Comparison of ENCODE assay signal across 11 cellular contexts in genomic region chr22:41841085-41841712, GRCh38. TPM values are rescaled to one million over a fixed set of nuclear protein-coding genes. Genes with fewer than 3 reads are reported as not detected.
DNase-seq lines count a peak whose midpoint lies in the region; ATAC-seq and TF ChIP-seq lines count a peak whose summit lies in the region.
"Had no signal": no experiment of that assay in that cellular context is flagged by ENCODE, and none has a peak within 500 bp of the region (broad histone marks: within the 10 kb centered on the region; RNA-seq: fewer than 3 reads in every experiment).

No MANE protein-coding gene starts in this region.

- H3K9me3 Mint-ChIP-seq in progenitor cell of endocrine pancreas (ENCODE audit: low read depth) = no peaks in the 10 kb centered on the region

- peaks cover 70% of the 10 kb centered on the region for H3K4me1 ChIP-seq in DND-41 (ENCODE audit: insufficient read depth, low read length)
- H3K4me1 ChIP-seq in Peyer's patch = peaks cover 0 to 56% (median 7%) of the 10 kb centered on the region in 4 donors
- H3K4me1 ChIP-seq: SJSA1 had no signal

- peaks cover 85% of the 10 kb centered on the region for H3K36me3 ChIP-seq in DND-41 (ENCODE audit: insufficient read depth, low read length)
- peaks cover 0 to 10% (median 0%) of the 10 kb centered on the region in 3 donors for H3K36me3 ChIP-seq in Peyer's patch

- intact Hi-C loops in left ventricle myocardium superior (cut with micrococcal nuclease) = no loop called here

- peak overlapping the region; percentile 35; the same call in 1 of the 2 replicates for H3K4me2 ChIP-seq in DND-41 (ENCODE audit: insufficient read depth, low read length)

- TF ChIP-seq POLR2A in Peyer's patch (IDR thresholded peaks at IDR 0.05) = no peak

- H3K27ac Mint-ChIP-seq in progenitor cell of endocrine pancreas = peak overlapping the region; percentile 89

- DNase-seq in DND-41 (no peak), Peyer's patch (no peak), left ventricle myocardium superior (no peak), progenitor cell of endocrine pancreas (ENCODE audit: low spot score, unreplicated experiment) (no peak), NCI-H2081 (lab: John Stamatoyannopoulos, UW) (no peak), MV-4-11 (lab: John Stamatoyannopoulos, UW) (no peak), medulla oblongata (ENCODE audit: extremely low spot score) (no peak)
- DNase-seq: activated CD4-positive, alpha-beta T cell treated with anti-CD3 and anti-CD28 coated beads, Interleukin-2, amount 50 U/mL, for 1 hour; KG1 had no signal

- ATAC-seq in DND-41 (ENCODE audit: insufficient read depth, low read depth) = no peak
- ATAC-seq in left ventricle myocardium superior = peak; percentile 50
- no peak for ATAC-seq in HG02870 (IDR thresholded peaks at IDR 0.05; ENCODE audit: unreplicated experiment)

- peaks cover 97% of the 10 kb centered on the region for H3K79me2 ChIP-seq in DND-41 (ENCODE audit: insufficient read depth, low read length)

- no peak overlapping the region for H2AFZ ChIP-seq in DND-41 (ENCODE audit: low read depth, low read length)

- TF ChIP-seq CTCF in DND-41 (IDR thresholded peaks at IDR 0.05; ENCODE audit: borderline replicate concordance, extremely low read depth, low read length, poor library complexity, severe bottlenecking) = no peak
- no peak for TF ChIP-seq CTCF in Peyer's patch (IDR thresholded peaks at IDR 0.05)
- TF ChIP-seq CTCF in progenitor cell of endocrine pancreas (IDR thresholded peaks at IDR 0.05; ENCODE audit: unreplicated experiment) = no peak

- H3K36me3 Mint-ChIP-seq in progenitor cell of endocrine pancreas (ENCODE audit: insufficient read depth) = peaks cover 22% of the 10 kb centered on the region

- peaks cover 87% of the 10 kb centered on the region for H4K20me1 ChIP-seq in DND-41 (ENCODE audit: insufficient read depth, low read length)

- H3K4me3 Mint-ChIP-seq in progenitor cell of endocrine pancreas (ENCODE audit: low read depth) = no peak overlapping the region

- peaks cover 53% of the 10 kb centered on the region for H3K4me1 Mint-ChIP-seq in progenitor cell of endocrine pancreas (ENCODE audit: low read depth)

- no peak overlapping the region for H3K4me3 ChIP-seq in DND-41 (ENCODE audit: low read depth in 1 of 2, low read length in 2 of 2)
- no peak overlapping the region for H3K4me3 ChIP-seq in Peyer's patch
- H3K4me3 ChIP-seq: SJSA1 had no signal

- H3K27ac ChIP-seq in DND-41 (ENCODE audit: low read length) (no peak overlapping the region), Peyer's patch (peak overlapping the region; percentile 12 to 75 (median 42))
- H3K27ac ChIP-seq: SJSA1 had no signal

- H3K9ac ChIP-seq in DND-41 (ENCODE audit: low read depth, low read length) = no peak overlapping the region

- H3K27me3 ChIP-seq in DND-41 (ENCODE audit: insufficient read depth, low read length, poor library complexity) (no peaks in the 10 kb centered on the region), Peyer's patch (no peaks in the 10 kb centered on the region)
- H3K27me3 ChIP-seq: SJSA1 had no signal

- no peaks in the 10 kb centered on the region for H3K27me3 Mint-ChIP-seq in progenitor cell of endocrine pancreas

- no peaks in the 10 kb centered on the region for H3K9me3 ChIP-seq in DND-41 (ENCODE audit: insufficient read depth, low read length, severe bottlenecking)
- no peaks in the 10 kb centered on the region for H3K9me3 ChIP-seq in Peyer's patch
- H3K9me3 ChIP-seq: SJSA1 had no signal

RNA-seq across cellular contexts. Expression of gene SREBF2, which starts 8.3 kb away (rescaled TPM):
- total RNA-seq in Peyer's patch = 100 to 1,000 TPM in 3 of 4 donors, 10 to 100 TPM in 1; 66.0 to 221 (median 144) TPM
- 89.7 TPM for total RNA-seq in left ventricle myocardium superior
- 154 and 156 TPM in 2 replicates for total RNA-seq in progenitor cell of endocrine pancreas

RNA-seq across cellular contexts. Expression of gene CCDC134, which starts 40.7 kb away (rescaled TPM):
- total RNA-seq in Peyer's patch (10 to 100 TPM in 2 of 4 donors, 1 to 10 TPM in 2; 8.1 to 20.6 (median 10.2) TPM), left ventricle myocardium superior (5.9 TPM), progenitor cell of endocrine pancreas (23.3 and 24.2 TPM in 2 replicates)
